1 cellular context compared by ENCODE assay signal in the genomic region with DNA sequence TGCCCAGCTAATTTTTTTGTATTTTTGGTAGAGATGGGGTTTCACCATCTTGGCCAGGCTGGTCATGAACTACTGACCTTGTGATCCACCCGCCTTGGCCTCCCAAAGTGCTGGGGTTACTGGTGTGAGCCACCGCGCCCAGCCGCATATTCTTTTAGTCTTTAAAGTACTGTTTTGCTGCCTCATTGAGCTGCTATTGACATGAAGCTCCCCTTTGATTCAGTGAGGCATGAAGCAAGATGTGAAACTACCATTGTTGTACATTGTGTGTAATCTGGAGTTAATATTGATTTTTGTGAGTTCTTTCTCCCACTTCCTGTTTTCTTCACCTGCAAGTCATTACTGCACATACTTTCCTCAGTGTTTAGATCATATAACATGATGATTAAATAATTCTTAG.
A peak's percentile ranks its signal among the peaks of the same experiment; 100 is the strongest.
TF ChIP-seq lines count a peak whose summit lies in the region.

No MANE protein-coding gene starts in this region.

TF ChIP-seq in GM12878, 131 proteins besides CTCF, POLR2A, EP300 and RAD21 (continued from another document):
- TF ChIP-seq RELB (IDR thresholded peaks at IDR 0.05; ENCODE audit: low read depth): peak; percentile 50; the same call in 1 of the 2 replicates
- TF ChIP-seq YBX1 (IDR thresholded peaks at IDR 0.05): no peak
- TF ChIP-seq, protein P1, sequence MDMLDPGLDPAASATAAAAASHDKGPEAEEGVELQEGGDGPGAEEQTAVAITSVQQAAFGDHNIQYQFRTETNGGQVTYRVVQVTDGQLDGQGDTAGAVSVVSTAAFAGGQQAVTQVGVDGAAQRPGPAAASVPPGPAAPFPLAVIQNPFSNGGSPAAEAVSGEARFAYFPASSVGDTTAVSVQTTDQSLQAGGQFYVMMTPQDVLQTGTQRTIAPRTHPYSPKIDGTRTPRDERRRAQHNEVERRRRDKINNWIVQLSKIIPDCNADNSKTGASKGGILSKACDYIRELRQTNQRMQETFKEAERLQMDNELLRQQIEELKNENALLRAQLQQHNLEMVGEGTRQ (IDR thresholded peaks at IDR 0.05; ENCODE audit: borderline replicate concordance, low read depth, low read length): no peak
- TF ChIP-seq CHD1 (IDR thresholded peaks at IDR 0.05; ENCODE audit: low read depth, low read length): no peak
- no peak for TF ChIP-seq E2F8 (IDR thresholded peaks at IDR 0.05; ENCODE audit: low read depth, partially characterized antibody)
- no peak for TF ChIP-seq ELK1 (IDR thresholded peaks at IDR 0.05; ENCODE audit: low read depth, low read length)
- no peak for TF ChIP-seq RCOR1 (conservative IDR thresholded peaks at IDR 0.05; ENCODE audit: low read depth, low read length)
